Comparison of ENCODE assay signal across 7 cellular contexts in genomic region chr11:34053161-34053686, GRCh38. TPM values are rescaled to one million over a fixed set of nuclear protein-coding genes. Genes with fewer than 3 reads are reported as not detected.
A peak's percentile ranks its signal among the peaks of the same experiment; 100 is the strongest.
DNase-seq lines count a peak whose midpoint lies in the region; ATAC-seq, FAIRE-seq and TF ChIP-seq lines count a peak whose summit lies in the region.

No MANE protein-coding gene starts in this region.

- peaks cover 41% of the 10 kb centered on the region for H4K20me1 ChIP-seq in HepG2 (ENCODE audit: insufficient read depth, low read length)

- H3K27ac Mint-ChIP-seq in activated CD4-positive, alpha-beta T cell treated with anti-CD3 and anti-CD28 coated beads, Interleukin-2, amount 10 ng/mL, durations not matched to agents 7 days and 5 days: peak overlapping the region; percentile 96

- peak overlapping the region; percentile 74 to 100 (median 95) for H3K4me3 ChIP-seq in HepG2 (replicated peaks in 1 of 3; ENCODE audit: insufficient read depth in 1 of 3, low read depth in 2 of 3, low read length in 3 of 3)

- peak; percentile 55 for ATAC-seq in GM18502 (IDR thresholded peaks at IDR 0.05; ENCODE audit: poor library complexity, unreplicated experiment)
- ATAC-seq in HG02973 (IDR thresholded peaks at IDR 0.05; ENCODE audit: unreplicated experiment): peak; percentile 38
- ATAC-seq in HepG2: peak; percentile 57

- H2AFZ ChIP-seq in HepG2 (ENCODE audit: low read length): no peak overlapping the region

- under 1% methylated on average over 20 of the region's 24 CpGs for WGBS in HepG2 (ENCODE audit: low lambda C conversion rate)

- peak overlapping the region; percentile 95 for H3K9ac ChIP-seq in HepG2 (ENCODE audit: insufficient read depth, low read depth, low read length)

- POLR2A ChIA-PET in activated CD4-positive, alpha-beta T cell treated with anti-CD3 and anti-CD28 coated beads, Interleukin-2, amount 10 ng/mL, durations not matched to agents 7 days and 5 days (lab: Charles Lee): no interaction called here
- POLR2A ChIA-PET in HepG2 (lab: Yijun Ruan, JAX): interaction anchor here (0.7 to 1.4 kb wide), 3 partner anchors 19 to 52 kb away, joined by 3 to 4 read pairs (median 4); partner anchors contain the start of gene NAT10

- H3K4me1 ChIP-seq in HepG2 (ENCODE audit: insufficient read depth, low read length): peaks cover 54% of the 10 kb centered on the region

- peaks cover 0 to 13% of the 10 kb centered on the region in 2 experiments; a peak in 3 of 5 replicates for H3K36me3 ChIP-seq in HepG2 (replicated peaks in 1 of 2; ENCODE audit: control insufficient read depth in 1 of 2, insufficient read depth in 2 of 2, low read length in 2 of 2)

- peak overlapping the region; percentile 98 for H3K27ac ChIP-seq in HepG2 (ENCODE audit: extremely low read length, insufficient read depth, low read length)

- no peaks in the 10 kb centered on the region for H3K9me3 Mint-ChIP-seq in activated CD4-positive, alpha-beta T cell treated with anti-CD3 and anti-CD28 coated beads, Interleukin-2, amount 10 ng/mL, durations not matched to agents 7 days and 5 days

- H3K27me3 ChIP-seq in HepG2 (ENCODE audit: control insufficient read depth in 1 of 2, insufficient read depth in 2 of 2, low read length in 2 of 2): no peaks in the 10 kb centered on the region

- CTCF ChIA-PET in activated CD4-positive, alpha-beta T cell treated with anti-CD3 and anti-CD28 coated beads, Interleukin-2, amount 10 ng/mL, durations not matched to agents 7 days and 5 days (lab: Charles Lee): interaction anchor here (1.0 to 1.3 kb wide), 4 partner anchors 9 to 54 kb away, joined by 3 to 8 read pairs (median 4); no protein-coding TSS in a partner anchor
- CTCF ChIA-PET in HepG2 (lab: Yijun Ruan, JAX; ENCODE audit: low intra/inter-chr PET ratio, low total read pairs): no interaction called here

- intact Hi-C loops in HepG2 (cut with micrococcal nuclease; ENCODE audit: unreplicated experiment): loop anchor here (5.0 kb wide), 1 partner anchor 56 kb away; no protein-coding TSS in a partner anchor

- in situ Hi-C loops in HepG2 (cut with HindIII; ENCODE audit: extremely low pct_ligation_motif_present, low pct_unique_long_range_greater_than_20kb): no loop called here

- no peak for TF ChIP-seq EP300 in HepG2 (IDR thresholded peaks at IDR 0.05; ENCODE audit: low read depth in 2 of 2, low read length in 2 of 2)
- no peak for TF ChIP-seq EP300 in HepG2 (CRISPR knock-in tag; IDR thresholded peaks at IDR 0.05; ENCODE audit: borderline replicate concordance)

- BruUV-seq in HepG2 (replicated peaks; lab: Mats Ljungman, UMichigan): TSS peak; percentile 48

- H3K9me3 ChIP-seq in HepG2 (ENCODE audit: low read length): no peaks in the 10 kb centered on the region

- no peak for FAIRE-seq in HepG2 (lab: Jason Lieb, UNC)

- H3K4me2 ChIP-seq in HepG2 (ENCODE audit: low read depth, low read length): peak overlapping the region; percentile 67

- H3K36me3 Mint-ChIP-seq in activated CD4-positive, alpha-beta T cell treated with anti-CD3 and anti-CD28 coated beads, Interleukin-2, amount 10 ng/mL, durations not matched to agents 7 days and 5 days (ENCODE audit: low read depth): peaks cover 25% of the 10 kb centered on the region

- peaks cover 32% of the 10 kb centered on the region for H3K4me1 Mint-ChIP-seq in activated CD4-positive, alpha-beta T cell treated with anti-CD3 and anti-CD28 coated beads, Interleukin-2, amount 10 ng/mL, durations not matched to agents 7 days and 5 days

- no peak for TF ChIP-seq CTCF in HepG2 (CRISPR knock-in tag; IDR thresholded peaks at IDR 0.05)

- TF ChIP-seq POLR2A in HepG2 (IDR thresholded peaks at IDR 0.05; ENCODE audit: insufficient read depth in 1 of 2, low read depth in 2 of 2, low read length in 2 of 2): peak in 1 of 2 experiments; percentile 67; a peak in 2 of 4 replicates

- peak overlapping the region; percentile 98 for H3K4me3 Mint-ChIP-seq in activated CD4-positive, alpha-beta T cell treated with anti-CD3 and anti-CD28 coated beads, Interleukin-2, amount 10 ng/mL, durations not matched to agents 7 days and 5 days

- TF ChIP-seq RAD21 in HepG2 (CRISPR knock-in tag; IDR thresholded peaks at IDR 0.05): no peak

- DNase-seq in NCI-H226 (peak; percentile 68), dedifferentiated amniotic fluid mesenchymal stem cell (ENCODE audit: extremely low spot score) (peak; percentile 80), HepG2 (ENCODE audit: low spot score) (peak; percentile 67)
- DNase-seq in activated CD4-positive, alpha-beta T cell treated with anti-CD3 and anti-CD28 coated beads, Interleukin-2, amount 10 ng/mL, durations not matched to agents 7 days and 5 days: peak; percentile 84
- DNase-seq in stimulated activated CD4-positive, alpha-beta T cell treated with anti-CD3 and anti-CD28 coated beads, Interleukin-4, amount 100 ng/mL, for 24 hours: peak; percentile 84

- peaks cover 3% of the 10 kb centered on the region for H3K27me3 Mint-ChIP-seq in activated CD4-positive, alpha-beta T cell treated with anti-CD3 and anti-CD28 coated beads, Interleukin-2, amount 10 ng/mL, durations not matched to agents 7 days and 5 days

- H3K79me2 ChIP-seq in HepG2 (ENCODE audit: insufficient read depth, low read length): peaks cover 59% of the 10 kb centered on the region

RNA-seq across cellular contexts. Expression of gene CAPRIN1, which starts 1.7 kb away (rescaled TPM):
- 100 to 1,000 TPM; 202 to 221 TPM for total RNA-seq in activated CD4-positive, alpha-beta T cell treated with anti-CD3 and anti-CD28 coated beads, Interleukin-2, amount 10 ng/mL, durations not matched to agents 7 days and 5 days
- 162 and 284 TPM in 2 replicates for total RNA-seq in HepG2 (2016; rRNA removed; fragmentation: Illumina TruSeq; extraction: Trizol)
- total RNA-seq in HepG2 (2016; cell fraction: cytosol; rRNA removed; fragmentation: Illumina TruSeq; extraction: Trizol; ENCODE audit: low read depth): 44.8 and 58.6 TPM in 2 replicates
- total RNA-seq in HepG2 (2016; cell fraction: insoluble cytoplasmic fraction; rRNA removed; fragmentation: Illumina TruSeq; extraction: Trizol): 162 and 279 TPM in 2 replicates
- total RNA-seq in HepG2 (2016; cell fraction: membrane; rRNA removed; fragmentation: Illumina TruSeq; extraction: Trizol): 104 and 119 TPM in 2 replicates
- total RNA-seq in HepG2 (2016; cell fraction: nucleus; rRNA removed; fragmentation: Illumina TruSeq; extraction: Trizol): 189 and 204 TPM in 2 replicates
- 94.9 and 114 TPM in 2 replicates for polyA plus RNA-seq in HepG2 (2011; rRNA removed)
- polyA plus RNA-seq in HepG2 (2011; cell fraction: cytosol; rRNA removed): 74.4 and 98.8 TPM in 2 replicates
- 51.0 and 58.1 TPM in 2 replicates for polyA plus RNA-seq in HepG2 (2011; cell fraction: nucleus; rRNA removed)
- polyA plus RNA-seq in HepG2 (2012): 80.9 and 114 TPM in 2 replicates
- 16.0 and 18.8 TPM in 2 replicates for polyA plus RNA-seq in HepG2 (2016; cell fraction: cytosol; fragmentation: Illumina TruSeq; extraction: Trizol; ENCODE audit: low read depth)
- polyA plus RNA-seq in HepG2 (2016; cell fraction: insoluble cytoplasmic fraction; fragmentation: Illumina TruSeq; extraction: Trizol; ENCODE audit: low read depth): 277 and 286 TPM in 2 replicates
- 61.3 and 64.2 TPM in 2 replicates for polyA plus RNA-seq in HepG2 (2016; cell fraction: membrane; fragmentation: Illumina TruSeq; extraction: Trizol; ENCODE audit: low read depth)
- 144 and 159 TPM in 2 replicates for polyA plus RNA-seq in HepG2 (2016; cell fraction: nucleus; fragmentation: Illumina TruSeq; extraction: Trizol; ENCODE audit: insufficient read depth, low read depth)
- polyA minus RNA-seq in HepG2 (2011; rRNA and poly(A)+ RNA removed; ENCODE audit: low replicate concordance): 229 and 694 TPM in 2 replicates
- 122 and 129 TPM in 2 replicates for polyA minus RNA-seq in HepG2 (2011; cell fraction: cytosol; rRNA and poly(A)+ RNA removed)
- 193 and 204 TPM in 2 replicates for polyA minus RNA-seq in HepG2 (2011; cell fraction: nucleus; rRNA and poly(A)+ RNA removed)

RNA-seq across cellular contexts. Expression of gene NAT10, which starts 52.2 kb away (rescaled TPM):
- total RNA-seq in activated CD4-positive, alpha-beta T cell treated with anti-CD3 and anti-CD28 coated beads, Interleukin-2, amount 10 ng/mL, durations not matched to agents 7 days and 5 days: 10 to 100 TPM; 73.4 to 82.2 TPM
- 51.9 and 68.5 TPM in 2 replicates for total RNA-seq in HepG2 (2016; rRNA removed; fragmentation: Illumina TruSeq; extraction: Trizol)
- 11.7 and 14.5 TPM in 2 replicates for total RNA-seq in HepG2 (2016; cell fraction: cytosol; rRNA removed; fragmentation: Illumina TruSeq; extraction: Trizol; ENCODE audit: low read depth)
- 51.3 and 65.0 TPM in 2 replicates for total RNA-seq in HepG2 (2016; cell fraction: insoluble cytoplasmic fraction; rRNA removed; fragmentation: Illumina TruSeq; extraction: Trizol)
- 23.4 and 24.4 TPM in 2 replicates for total RNA-seq in HepG2 (2016; cell fraction: membrane; rRNA removed; fragmentation: Illumina TruSeq; extraction: Trizol)
- 52.2 and 52.3 TPM in 2 replicates for total RNA-seq in HepG2 (2016; cell fraction: nucleus; rRNA removed; fragmentation: Illumina TruSeq; extraction: Trizol)
- polyA plus RNA-seq in HepG2 (2011; rRNA removed): 33.9 TPM in 2 replicates
- polyA plus RNA-seq in HepG2 (2011; cell fraction: cytosol; rRNA removed): 22.9 and 27.5 TPM in 2 replicates
- polyA plus RNA-seq in HepG2 (2011; cell fraction: nucleus; rRNA removed): 49.7 and 54.1 TPM in 2 replicates
- polyA plus RNA-seq in HepG2 (2012): 26.7 and 33.0 TPM in 2 replicates
- polyA plus RNA-seq in HepG2 (2016; cell fraction: cytosol; fragmentation: Illumina TruSeq; extraction: Trizol; ENCODE audit: low read depth): 5.2 and 5.6 TPM in 2 replicates
- polyA plus RNA-seq in HepG2 (2016; cell fraction: insoluble cytoplasmic fraction; fragmentation: Illumina TruSeq; extraction: Trizol; ENCODE audit: low read depth): 56.8 and 61.8 TPM in 2 replicates
- 12.1 and 13.5 TPM in 2 replicates for polyA plus RNA-seq in HepG2 (2016; cell fraction: membrane; fragmentation: Illumina TruSeq; extraction: Trizol; ENCODE audit: low read depth)
- 73.3 and 79.4 TPM in 2 replicates for polyA plus RNA-seq in HepG2 (2016; cell fraction: nucleus; fragmentation: Illumina TruSeq; extraction: Trizol; ENCODE audit: insufficient read depth, low read depth)
- 94.6 and 150 TPM in 2 replicates for polyA minus RNA-seq in HepG2 (2011; rRNA and poly(A)+ RNA removed; ENCODE audit: low replicate concordance)
- polyA minus RNA-seq in HepG2 (2011; cell fraction: cytosol; rRNA and poly(A)+ RNA removed): 36.1 and 49.2 TPM in 2 replicates
- polyA minus RNA-seq in HepG2 (2011; cell fraction: nucleus; rRNA and poly(A)+ RNA removed): 60.5 and 63.5 TPM in 2 replicates

Comparison
In these comparisons a context has a peak if more than half of its experiments do, and no peak if none do; other contexts are left out.
1. Peak in every context shown above with its lines: DNase-seq, ATAC-seq, H3K4me3 ChIP-seq and H3K27ac ChIP-seq.